ENCODE assay signal across 8 cellular contexts in the genomic region with DNA sequence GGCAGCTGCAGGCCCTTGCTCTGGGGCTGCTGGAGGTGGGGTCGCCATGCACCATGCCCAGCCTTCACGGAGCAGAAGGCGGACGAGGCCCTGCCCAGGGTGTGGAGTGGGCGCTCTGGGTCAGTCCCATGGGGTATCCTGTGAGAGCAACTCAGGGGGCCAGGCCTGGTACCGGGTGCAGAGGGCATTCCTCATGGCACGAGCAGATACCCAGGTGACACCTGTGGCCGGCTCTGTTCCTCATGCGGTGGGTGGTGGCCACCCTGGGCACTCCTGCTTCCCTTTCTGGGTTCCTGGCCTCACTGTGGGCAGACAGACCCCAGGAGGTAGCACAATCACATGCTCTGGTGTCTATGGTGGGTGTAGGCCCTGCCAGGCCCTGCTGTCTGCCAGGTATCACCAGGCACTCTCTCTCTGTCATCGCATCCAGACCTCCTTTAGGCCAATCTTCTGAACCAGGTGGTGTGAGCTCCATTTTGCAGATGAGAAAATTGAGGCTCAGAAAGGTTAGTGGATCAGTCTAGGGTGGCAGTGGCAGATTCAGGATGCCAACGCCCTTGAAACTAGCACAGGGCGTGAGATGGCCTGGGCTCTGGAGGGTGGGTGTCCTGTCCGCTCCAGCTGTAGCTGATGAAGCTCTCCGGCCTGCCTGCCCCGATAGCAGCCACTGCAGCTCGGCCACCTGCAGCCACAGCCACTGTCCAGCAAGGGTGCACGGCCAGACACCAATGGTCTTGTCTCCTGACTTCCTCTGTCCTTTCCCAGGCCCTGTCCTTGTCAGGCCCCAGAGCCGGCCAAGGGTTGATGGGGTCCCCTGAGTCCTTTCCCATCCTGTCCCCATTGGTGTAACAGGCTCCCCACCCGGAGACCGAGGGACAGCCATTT. TPM values are rescaled to one million over a fixed set of nuclear protein-coding genes. Genes with fewer than 3 reads are reported as not detected.
DNase-seq lines count a peak whose midpoint lies in the region; ATAC-seq and TF ChIP-seq lines count a peak whose summit lies in the region.

No MANE protein-coding gene starts in this region.

- H3K9ac ChIP-seq in DND-41 (ENCODE audit: low read depth, low read length) = peak overlapping the region; percentile 92

- H3K4me1 ChIP-seq in DND-41 (ENCODE audit: insufficient read depth, low read length) = peaks cover 30% of the 10 kb centered on the region
- H3K4me1 ChIP-seq in SJSA1 (replicated peaks) = peaks cover 20% of the 10 kb centered on the region
- peaks cover 46 to 71% (median 57%) of the 10 kb centered on the region in 4 donors for H3K4me1 ChIP-seq in esophagus muscularis mucosa
- H3K4me1 ChIP-seq in psoas muscle = peaks cover 53% of the 10 kb centered on the region
- H3K4me1 ChIP-seq in ovary (ENCODE audit: insufficient read depth) = peaks cover 9% of the 10 kb centered on the region

- TF ChIP-seq EP300 in esophagus muscularis mucosa (IDR thresholded peaks at IDR 0.05) (no peak), ovary (IDR thresholded peaks at IDR 0.05) (no peak)

- H4K20me1 ChIP-seq in DND-41 (ENCODE audit: insufficient read depth, low read length) = peaks cover 48% of the 10 kb centered on the region

- TF ChIP-seq CTCF in DND-41 (IDR thresholded peaks at IDR 0.05; ENCODE audit: borderline replicate concordance, extremely low read depth, low read length, poor library complexity, severe bottlenecking) (no peak), esophagus muscularis mucosa (IDR thresholded peaks at IDR 0.05) (no peak), psoas muscle (IDR thresholded peaks at IDR 0.05) (no peak), ovary (IDR thresholded peaks at IDR 0.05) (no peak)

- intact Hi-C loops in esophagus muscularis mucosa (cut with DNase I) (no loop called here), psoas muscle (cut with DNase I) (no loop called here), ovary (cut with DNase I) (no loop called here)

- H3K27me3 ChIP-seq in DND-41 (ENCODE audit: insufficient read depth, low read length, poor library complexity) (no peaks in the 10 kb centered on the region), SJSA1 (replicated peaks) (no peaks in the 10 kb centered on the region), esophagus muscularis mucosa (no peaks in the 10 kb centered on the region), psoas muscle (ENCODE audit: insufficient read depth in 3 of 3, low read length in 2 of 3) (no peaks in the 10 kb centered on the region), ovary (no peaks in the 10 kb centered on the region)

- peaks cover 50% of the 10 kb centered on the region for H3K36me3 ChIP-seq in DND-41 (ENCODE audit: insufficient read depth, low read length)
- peaks cover 13% of the 10 kb centered on the region; the same call in 1 of the 2 replicates for H3K36me3 ChIP-seq in SJSA1
- peaks cover 0 to 5% (median 0%) of the 10 kb centered on the region in 4 donors for H3K36me3 ChIP-seq in esophagus muscularis mucosa
- H3K36me3 ChIP-seq in psoas muscle (ENCODE audit: insufficient read depth in 1 of 2, low read depth in 1 of 2) = peaks cover 0 to 12% of the 10 kb centered on the region in 2 donors
- H3K36me3 ChIP-seq in ovary = no peaks in the 10 kb centered on the region

- DNase-seq in DND-41 (no peak), SJSA1 (ENCODE audit: low read depth in 1 of 2, low spot score in 2 of 2) (no peak), esophagus muscularis mucosa (ENCODE audit: extremely low spot score) (no peak), psoas muscle (no peak), ovary (no peak), cerebellum (ENCODE audit: low spot score) (no peak), DMS53 treated with DMSO at 0.1 percent for 48 hours (lab: John Stamatoyannopoulos, UW; ENCODE audit: unreplicated experiment) (no peak)

- H3K4me2 ChIP-seq in DND-41 (ENCODE audit: insufficient read depth, low read length) = peak overlapping the region; percentile 97

- H3K79me2 ChIP-seq in DND-41 (ENCODE audit: insufficient read depth, low read length) = peaks cover 96% of the 10 kb centered on the region

- no peaks in the 10 kb centered on the region for H3K9me3 ChIP-seq in DND-41 (ENCODE audit: insufficient read depth, low read length, severe bottlenecking)
- no peaks in the 10 kb centered on the region for H3K9me3 ChIP-seq in SJSA1 (replicated peaks)
- H3K9me3 ChIP-seq in esophagus muscularis mucosa = no peaks in the 10 kb centered on the region
- H3K9me3 ChIP-seq in psoas muscle = no peaks in the 10 kb centered on the region
- no peaks in the 10 kb centered on the region for H3K9me3 ChIP-seq in ovary

- TF ChIP-seq POLR2A in esophagus muscularis mucosa (IDR thresholded peaks at IDR 0.05; ENCODE audit: low read depth) = no peak
- no peak for TF ChIP-seq POLR2A in ovary (IDR thresholded peaks at IDR 0.05)

- WGBS in esophagus muscularis mucosa = 49% methylated on average over 16 of the region's 20 CpGs
- WGBS in psoas muscle, 3 donors = 30 to 53% (median 35%) methylated on average over 19 to 20 of the region's 20 CpGs
- 78 to 86% (median 85%) methylated on average over 19 to 20 of the region's 20 CpGs for WGBS in ovary, 3 donors

- ATAC-seq in DND-41 (ENCODE audit: insufficient read depth, low read depth) (no peak), psoas muscle (peak in 2 of 4 donors; percentile 0 to 3), GM18870 (IDR thresholded peaks at IDR 0.05; ENCODE audit: unreplicated experiment) (no peak)

- H3K4me3 ChIP-seq in DND-41 (ENCODE audit: low read depth in 1 of 2, low read length in 2 of 2) (peak overlapping the region; percentile 51 to 69; a peak in 3 of 4 replicates), SJSA1 (no peak overlapping the region), esophagus muscularis mucosa (peak overlapping the region; percentile 48 to 55 (median 52)), psoas muscle (peak overlapping the region; percentile 76), ovary (no peak overlapping the region)

- no peak overlapping the region for H2AFZ ChIP-seq in DND-41 (ENCODE audit: low read depth, low read length)

- H3K27ac ChIP-seq in DND-41 (ENCODE audit: low read length) (peak overlapping the region; percentile 100), SJSA1 (peak overlapping the region; percentile 86), esophagus muscularis mucosa (replicated peaks in 1 of 4) (peak overlapping the region; percentile 74 to 88 (median 82)), psoas muscle (peak overlapping the region; percentile 98), ovary (no peak overlapping the region)

RNA-seq across cellular contexts. Expression of a gene that starts 15.1 kb away (rescaled TPM):
- 43.7 and 47.6 TPM in 2 replicates for total RNA-seq in SJSA1 (2014; rRNA removed; shearing (Covaris generic))
- total RNA-seq in esophagus muscularis mucosa = 10 to 100 TPM; 39.4 to 85.8 (median 55.4) TPM
- total RNA-seq in psoas muscle = 100 to 1,000 TPM in 1 of 4 donors, 10 to 100 TPM in 3; 90.2 to 138 (median 96.2) TPM
- polyA plus RNA-seq in psoas muscle = 10 to 100 TPM; 57.7 to 85.4 (median 62.0) TPM
- total RNA-seq in ovary = 10 to 100 TPM; 18.8 to 46.0 (median 29.4) TPM
- polyA plus RNA-seq in ovary = 10 to 100 TPM in 1 of 2 donors, 1 to 10 TPM in 1; 8.9 to 26.1 TPM
- total RNA-seq in cerebellum = 48.1 TPM

RNA-seq across cellular contexts. Expression of a gene that starts 19.1 kb away (rescaled TPM):
- 164 and 253 TPM in 2 replicates for total RNA-seq in SJSA1 (2014; rRNA removed; shearing (Covaris generic))
- total RNA-seq in esophagus muscularis mucosa (10 to 100 TPM in 3 of 4 donors, 1 to 10 TPM in 1; 1.2 to 12.8 (median 11.8) TPM), psoas muscle (1 to 10 TPM; 1.4 to 6.3 (median 2.4) TPM), ovary (100 to 1,000 TPM; 282 to 634 (median 411) TPM), cerebellum (46.8 TPM)
- polyA plus RNA-seq in psoas muscle (1 to 10 TPM; 1.2 to 2.0 (median 1.8) TPM), ovary (100 to 1,000 TPM; 211 to 509 TPM)

RNA-seq across cellular contexts. Expression of a gene that starts 29.2 kb away (rescaled TPM):
- 0.42 TPM in 1 of 2 replicates, not detected in the other for total RNA-seq in SJSA1 (2014; rRNA removed; shearing (Covaris generic))
- total RNA-seq in esophagus muscularis mucosa (1 to 10 TPM in 2 of 4 donors, under 1 TPM in 2; 0.34 to 1.5 (median 1.0) TPM), psoas muscle (not detected), ovary (under 1 TPM in 5 of 7 donors, not detected in 2; 0.18 to 0.42 (median 0.23) TPM), cerebellum (2.6 TPM)
- polyA plus RNA-seq in psoas muscle (not detected), ovary (under 1 TPM in 1 of 2 donors, not detected in 1; 0.16 TPM)

Comparison
In these comparisons a context has a peak if more than half of its experiments do, and no peak if none do; other contexts are left out.
1. H3K27ac ChIP-seq: peak in DND-41 (single experiment), SJSA1 (single experiment), esophagus muscularis mucosa (4 of 4) and psoas muscle (single experiment); none in ovary (0 of 2).
2. H3K4me3 ChIP-seq: peak in DND-41 (2 of 2), esophagus muscularis mucosa (4 of 4) and psoas muscle (single experiment); none in SJSA1 (single experiment) and ovary (single experiment).